ENCODE assay signal across 8 cellular contexts in genomic region chr22:31969789-31970489, GRCh38. TPM values are rescaled to one million over a fixed set of nuclear protein-coding genes. Genes with fewer than 3 reads are reported as not detected.
DNase-seq lines count a peak whose midpoint lies in the region; ATAC-seq and TF ChIP-seq lines count a peak whose summit lies in the region.

No MANE protein-coding gene starts in this region.

- H3K27ac ChIP-seq in lower lobe of right lung = no peak overlapping the region

- peak; percentile 69 for DNase-seq in GM10266 (ENCODE audit: extremely low spot score)
- peak; percentile 63 for DNase-seq in NCI-H510A treated with DMSO at 0.1 percent for 48 hours (lab: John Stamatoyannopoulos, UW)
- peak; percentile 63 to 72 for DNase-seq in activated CD4-positive, alpha-beta T cell treated with anti-CD3 and anti-CD28 coated beads, Interleukin-2, amount 50 U/mL, for 48 hours
- peak; percentile 14 for DNase-seq in effector CD8-positive, alpha-beta T cell (lab: John Stamatoyannopoulos, UW)
- peak; percentile 75 for DNase-seq in lower lobe of right lung
- peak; percentile 18 to 38 (median 25) for DNase-seq in stimulated activated CD4-positive, alpha-beta T cell treated with anti-CD3 and anti-CD28 coated beads, TNF-alpha, amount 100 ng/mL, for 4 hours (ENCODE audit: low read depth in 3 of 3)

- intact Hi-C loops in lower lobe of right lung (cut with DNase I) = no loop called here

- no peaks in the 10 kb centered on the region for H3K36me3 ChIP-seq in lower lobe of right lung

- peaks cover 14% of the 10 kb centered on the region for H3K4me1 ChIP-seq in lower lobe of right lung

- H3K4me3 ChIP-seq in lower lobe of right lung = peak overlapping the region; percentile 55

- H3K27me3 ChIP-seq in lower lobe of right lung (ENCODE audit: low read depth) = no peaks in the 10 kb centered on the region

- no peaks in the 10 kb centered on the region for H3K9me3 ChIP-seq in lower lobe of right lung

- TF ChIP-seq CTCF in GM10266 (IDR thresholded peaks at IDR 0.05; ENCODE audit: control insufficient read depth, insufficient read depth, low read depth, missing control alignments) (peak; percentile 72), lower lobe of right lung (IDR thresholded peaks at IDR 0.05) (no peak)

- ATAC-seq in HG03175 (IDR thresholded peaks at IDR 0.05; ENCODE audit: unreplicated experiment) = peak; percentile 50
- peak; percentile 91 to 94 for ATAC-seq in lower lobe of right lung
- no peak for ATAC-seq in HG02610 (IDR thresholded peaks at IDR 0.05; ENCODE audit: unreplicated experiment)

RNA-seq across cellular contexts. Expression of gene YWHAH, which starts 25.6 kb away (rescaled TPM):
- 171 TPM for total RNA-seq in lower lobe of right lung

Comparison
In these comparisons a context has a peak if more than half of its experiments do, and no peak if none do; other contexts are left out.
1. DNase-seq: peak in every context shown above with its lines; median percentile 75 in lower lobe of right lung; 69 in GM10266; 68 in activated CD4-positive, alpha-beta T cell treated with anti-CD3 and anti-CD28 coated beads, Interleukin-2, amount 50 U/mL, for 48 hours; 63 in NCI-H510A treated with DMSO at 0.1 percent for 48 hours; 25 in stimulated activated CD4-positive, alpha-beta T cell treated with anti-CD3 and anti-CD28 coated beads, TNF-alpha, amount 100 ng/mL, for 4 hours; 14 in effector CD8-positive, alpha-beta T cell.